ENCODE assay signal across 21 cellular contexts in the genomic region with DNA sequence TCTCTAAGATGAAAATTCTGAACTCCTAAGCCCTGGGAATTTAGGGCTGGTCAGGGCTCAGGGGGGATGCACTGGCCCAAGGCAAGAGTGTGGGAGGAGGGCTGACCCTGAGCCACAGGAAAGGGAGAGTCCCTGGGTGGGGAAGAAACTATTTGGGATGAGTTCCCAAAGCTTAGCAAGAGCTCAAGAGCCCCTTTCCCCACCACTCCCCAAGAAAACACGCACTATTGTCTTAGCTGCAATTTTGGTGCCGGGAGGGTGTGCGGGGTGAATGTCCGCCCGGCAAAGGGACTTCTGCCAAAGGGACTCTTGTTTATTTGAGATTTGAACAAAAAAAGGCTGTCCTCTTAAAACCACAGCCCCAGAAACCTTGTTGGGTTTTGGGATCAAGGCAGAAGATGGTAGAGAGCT. TPM values are rescaled to one million over a fixed set of nuclear protein-coding genes. Genes with fewer than 3 reads are reported as not detected.
A peak's percentile ranks its signal among the peaks of the same experiment; 100 is the strongest.
DNase-seq lines count a peak whose midpoint lies in the region; ATAC-seq and TF ChIP-seq lines count a peak whose summit lies in the region.
"Had no signal": no experiment of that assay in that cellular context is flagged by ENCODE, and none has a peak within 500 bp of the region (broad histone marks: within the 10 kb centered on the region; RNA-seq: fewer than 3 reads in every experiment).

No MANE protein-coding gene starts in this region.

- DNase-seq in Ammon's horn (ENCODE audit: low spot score) (peak; percentile 35), cardiac fibroblast (ENCODE audit: low read depth in 2 of 2) (peak; percentile 53 to 78), left ventricle myocardium inferior (no peak), ovary (peak; percentile 40 to 60 (median 40)), HK-2 (ENCODE audit: unreplicated experiment) (no peak), NCI-H2107 treated with DMSO at 0.1 percent for 48 hours (lab: John Stamatoyannopoulos, UW; ENCODE audit: unreplicated experiment) (no peak)
- DNase-seq: ACHN; activated CD4-positive, alpha-beta memory T cell treated with anti-CD3 and anti-CD28 coated beads, Interleukin-2, amount 10 ng/mL, durations not matched to agents 7 days and 5 days; effector CD8-positive, alpha-beta T cell; KBM-7; NCI-H1417; NCI-H510A; RPMI8226; stimulated activated naive CD8-positive, alpha-beta T cell treated with anti-CD3 and anti-CD28 coated beads, Interleukin-15, amount 100 ng/mL, for 72 hours; T1000 had no signal

- TF ChIP-seq CTCF in cardiac fibroblast (IDR thresholded peaks at IDR 0.05; ENCODE audit: low read depth, low read length) (no peak), left ventricle myocardium inferior (IDR thresholded peaks at IDR 0.05; ENCODE audit: borderline replicate concordance) (no peak), ovary (IDR thresholded peaks at IDR 0.05) (no peak)

- no peak overlapping the region for H3K4me3 ChIP-seq in cardiac fibroblast (replicated peaks in 1 of 2; ENCODE audit: low read depth in 2 of 2, low read length in 2 of 2)
- H3K4me3 ChIP-seq in left ventricle myocardium inferior = no peak overlapping the region
- no peak overlapping the region for H3K4me3 ChIP-seq in ovary
- H3K4me3 ChIP-seq: skin epidermis had no signal

- H3K4me1 ChIP-seq in left ventricle myocardium inferior = peaks cover 81% of the 10 kb centered on the region
- H3K4me1 ChIP-seq in ovary (ENCODE audit: insufficient read depth) = peaks cover 11% of the 10 kb centered on the region

- intact Hi-C loops in left ventricle myocardium inferior (cut with micrococcal nuclease) = no loop called here
- intact Hi-C loops in ovary (cut with DNase I) = no loop called here

- no peak for TF ChIP-seq POLR2A in ovary (IDR thresholded peaks at IDR 0.05)

- H3K27me3 ChIP-seq in left ventricle myocardium inferior (ENCODE audit: low read depth) (no peaks in the 10 kb centered on the region), ovary (no peaks in the 10 kb centered on the region)

- WGBS in ovary, 3 donors = 2 to 9% (median 3%) methylated on average over 5 of the region's 5 CpGs

- ATAC-seq in GM21619 (IDR thresholded peaks at IDR 0.05; ENCODE audit: unreplicated experiment) = no peak
- ATAC-seq in HG02610 (IDR thresholded peaks at IDR 0.05; ENCODE audit: unreplicated experiment) = no peak
- ATAC-seq: natural killer cell treated with Interleukin-12 subunit alpha and Interleukin-12 subunit beta and Interleukin-15 and Interleukin-18, amount 100 ng/mL, for 72 hours; stimulated activated naive CD8-positive, alpha-beta T cell treated with anti-CD3 and anti-CD28 coated beads, Interleukin-15, amount 100 ng/mL, for 72 hours had no signal

- no peak for TF ChIP-seq EP300 in ovary (IDR thresholded peaks at IDR 0.05)

- H3K36me3 ChIP-seq in left ventricle myocardium inferior (no peaks in the 10 kb centered on the region), ovary (no peaks in the 10 kb centered on the region)

- peak overlapping the region; percentile 84 for H3K27ac ChIP-seq in left ventricle myocardium inferior (replicated peaks)
- peak overlapping the region; percentile 2 to 75 for H3K27ac ChIP-seq in ovary

- H3K9me3 ChIP-seq in left ventricle myocardium inferior (replicated peaks) (no peaks in the 10 kb centered on the region), ovary (no peaks in the 10 kb centered on the region)

RNA-seq across cellular contexts. Expression of a gene that starts 37.0 kb away (rescaled TPM):
- total RNA-seq in left ventricle myocardium inferior = 12.2 TPM
- total RNA-seq in ovary = 10 to 100 TPM; 11.7 to 27.9 (median 24.6) TPM
- 10 to 100 TPM in 1 of 2 donors, 1 to 10 TPM in 1; 9.8 to 22.8 TPM for polyA plus RNA-seq in ovary

RNA-seq across cellular contexts. Expression of a gene that starts 43.1 kb away (rescaled TPM):
- total RNA-seq in left ventricle myocardium inferior (not detected), ovary (under 1 TPM in 1 of 7 donors, not detected in 6; 0.36 TPM)
- polyA plus RNA-seq in ovary = not detected
- total RNA-seq: activated CD4-positive, alpha-beta memory T cell treated with anti-CD3 and anti-CD28 coated beads, Interleukin-2, amount 10 ng/mL, durations not matched to agents 7 days and 5 days; activated T-helper 1 cell treated with anti-CD3 and anti-CD28 coated beads, Interleukin-12 subunit alpha, Interleukin-12 subunit beta, Interleukin-2, Interleukin-4 antibody, amounts not matched to agents 30 ng/mL and 10 ng/mL and 1 ng/mL, durations not matched to agents 14 hours and 24 hours and 36 hours; natural killer cell treated with Interleukin-12 subunit alpha and Interleukin-12 subunit beta and Interleukin-15 and Interleukin-18, amount 100 ng/mL, for 72 hours had no signal
- polyA plus RNA-seq: keratinocyte had no signal

Comparison
In these comparisons a context has a peak if more than half of its experiments do, and no peak if none do; other contexts are left out.
1. DNase-seq: peak in Ammon's horn (single experiment), cardiac fibroblast (2 of 2) and ovary (5 of 5); none in left ventricle myocardium inferior (single experiment), HK-2 (single experiment) and NCI-H2107 treated with DMSO at 0.1 percent for 48 hours (single experiment).